In genomic region chr17:75565066-75565465, GRCh38 we compare ENCODE assay signal across 17 cellular contexts. TPM values are rescaled to one million over a fixed set of nuclear protein-coding genes. Genes with fewer than 3 reads are reported as not detected.
A peak's percentile ranks its signal among the peaks of the same experiment; 100 is the strongest.
DNase-seq lines count a peak whose midpoint lies in the region; ATAC-seq, FAIRE-seq and TF ChIP-seq lines count a peak whose summit lies in the region.
"Had no signal": no experiment of that assay in that cellular context is flagged by ENCODE, and none has a peak within 500 bp of the region (broad histone marks: within the 10 kb centered on the region; RNA-seq: fewer than 3 reads in every experiment).

No MANE protein-coding gene starts in this region.

- H3K9me3 ChIP-seq in SK-N-SH, result no peaks in the 10 kb centered on the region
- H3K9me3 ChIP-seq: transverse colon had no signal

- TF ChIP-seq CTCF in SK-N-SH (IDR thresholded peaks at IDR 0.05), result no peak
- no peak for TF ChIP-seq CTCF in NB4 (IDR thresholded peaks at IDR 0.05; ENCODE audit: low read depth, low read length)

- no peaks in the 10 kb centered on the region for H3K9me3 Mint-ChIP-seq in activated naive CD8-positive, alpha-beta T cell treated with anti-CD3 and anti-CD28 coated beads for 36 hours
- H3K9me3 Mint-ChIP-seq: mesothelial cell of epicardium had no signal

- H3K9ac ChIP-seq in SK-N-SH, result no peak overlapping the region

- no peaks in the 10 kb centered on the region for H3K27me3 ChIP-seq in SK-N-SH (ENCODE audit: insufficient read depth)
- H3K27me3 ChIP-seq: transverse colon had no signal

- no peak for FAIRE-seq in urothelium cell line (lab: Jason Lieb, UNC)
- FAIRE-seq: GM12878 had no signal

- no peak overlapping the region for H3K4me3 Mint-ChIP-seq in activated naive CD8-positive, alpha-beta T cell treated with anti-CD3 and anti-CD28 coated beads for 36 hours
- H3K4me3 Mint-ChIP-seq: mesothelial cell of epicardium had no signal

- H3K4me2 ChIP-seq in SK-N-SH, result no peak overlapping the region

- ATAC-seq in SK-N-SH treated with all-trans-retinoic acid at 6 μM for 48 hours (peak; percentile 20; the same call in 2 of the 3 replicates), HG03135 (IDR thresholded peaks at IDR 0.05; ENCODE audit: unreplicated experiment) (no peak)
- ATAC-seq: GM12878, Right ventricle myocardium inferior had no signal

- H3F3A ChIP-seq in SK-N-SH (replicated peaks; ENCODE audit: insufficient read depth), result no peaks in the 10 kb centered on the region

- WGBS in SK-N-SH (ENCODE audit: low lambda C conversion rate), result 77% methylated on average over 5 of the region's 7 CpGs

- no peak for TF ChIP-seq EP300 in SK-N-SH (IDR thresholded peaks at IDR 0.05; ENCODE audit: borderline replicate concordance in 1 of 2, low read depth in 1 of 2, low read length in 1 of 2)

- H3K4me1 Mint-ChIP-seq in activated naive CD8-positive, alpha-beta T cell treated with anti-CD3 and anti-CD28 coated beads for 36 hours, result no peaks in the 10 kb centered on the region
- H3K4me1 Mint-ChIP-seq: mesothelial cell of epicardium had no signal

- no peak for TF ChIP-seq POLR2A in NB4 (IDR thresholded peaks at IDR 0.05; ENCODE audit: extremely low read depth, insufficient read length)

- H3K27ac ChIP-seq in SK-N-SH (ENCODE audit: low read depth in 2 of 2, low read length in 1 of 2), result no peak overlapping the region
- H3K27ac ChIP-seq in epithelial cell of prostate, result no peak overlapping the region
- H3K27ac ChIP-seq: transverse colon had no signal

- H3K79me2 ChIP-seq in SK-N-SH (ENCODE audit: insufficient read depth), result no peaks in the 10 kb centered on the region

- no peaks in the 10 kb centered on the region for H3K36me3 Mint-ChIP-seq in activated naive CD8-positive, alpha-beta T cell treated with anti-CD3 and anti-CD28 coated beads for 36 hours
- H3K36me3 Mint-ChIP-seq: mesothelial cell of epicardium had no signal

- H3K4me3 ChIP-seq in SK-N-SH (ENCODE audit: low read depth in 2 of 2, low read length in 1 of 2) (no peak overlapping the region), NB4 (ENCODE audit: low read depth, low read length) (no peak overlapping the region)
- H3K4me3 ChIP-seq: GM12878, transverse colon had no signal

- H3K4me1 ChIP-seq in SK-N-SH (ENCODE audit: control insufficient read depth in 1 of 2, insufficient read depth in 2 of 2, low read depth in 1 of 2, low read length in 1 of 2), result no peaks in the 10 kb centered on the region
- H3K4me1 ChIP-seq: transverse colon had no signal

- no peaks in the 10 kb centered on the region for H3K9me2 ChIP-seq in SK-N-SH

- CTCF ChIA-PET in SK-N-SH (lab: Yijun Ruan, JAX), result interaction anchor here (1.0 to 2.4 kb wide), 7 partner anchors 36 to 457 kb away, joined by 3 to 8 read pairs (median 4); partner anchors contain the start of genes LLGL2 and SMIM5

- no peak overlapping the region for H3K27ac Mint-ChIP-seq in activated naive CD8-positive, alpha-beta T cell treated with anti-CD3 and anti-CD28 coated beads for 36 hours
- H3K27ac Mint-ChIP-seq: mesothelial cell of epicardium had no signal

- no peaks in the 10 kb centered on the region for H4K20me1 ChIP-seq in SK-N-SH (ENCODE audit: insufficient read depth)

- POLR2A ChIA-PET in SK-N-SH (lab: Yijun Ruan, JAX), result no interaction called here

- no peaks in the 10 kb centered on the region for H3K27me3 Mint-ChIP-seq in activated naive CD8-positive, alpha-beta T cell treated with anti-CD3 and anti-CD28 coated beads for 36 hours

- H3K36me3 ChIP-seq in SK-N-SH (replicated peaks in 1 of 2; ENCODE audit: control insufficient read depth in 1 of 2, insufficient read depth in 2 of 2, low read length in 1 of 2), result no peaks in the 10 kb centered on the region

- no peak for DNase-seq in SK-N-SH
- peak; percentile 84 for DNase-seq in NB4 (ENCODE audit: low read depth)
- peak; percentile 49 for DNase-seq in epithelial cell of prostate (ENCODE audit: low read depth, low spot score)
- peak; percentile 69 for DNase-seq in urothelium cell line (ENCODE audit: low spot score)
- no peak for DNase-seq in activated naive CD8-positive, alpha-beta T cell treated with anti-CD3 and anti-CD28 coated beads for 36 hours
- no peak for DNase-seq in dedifferentiated amniotic fluid mesenchymal stem cell (ENCODE audit: extremely low spot score)
- DNase-seq: activated naive CD4-positive, alpha-beta T cell treated with Interleukin-2 at 50 U/mL for 16 hours; central memory CD4-positive, alpha-beta T cell; DMS 273 treated with DMSO at 0.1 percent for 48 hours; NCI-H446 treated with DMSO at 0.1 percent for 48 hours; stimulated activated CD4-positive, alpha-beta T cell treated with anti-CD3 and anti-CD28 coated beads, Interleukin-12 subunit alpha, Interleukin-12 subunit beta, amount 100 ng/mL, for 4 hours; transverse colon had no signal

- no peak for TF ChIP-seq RAD21 in SK-N-SH (IDR thresholded peaks at IDR 0.05; ENCODE audit: low read length)

- no peak overlapping the region for H2AFZ ChIP-seq in SK-N-SH (ENCODE audit: low read depth)

TF ChIP-seq in SK-N-SH treated with all-trans-retinoic acid at 6 μM for 48 hours, 23 proteins besides CTCF, POLR2A, EP300 and RAD21:
- TF ChIP-seq ZFP30 (CRISPR knock-in tag; IDR thresholded peaks at IDR 0.05) (no peak), PPARA (CRISPR knock-in tag; IDR thresholded peaks at IDR 0.05; ENCODE audit: borderline replicate concordance) (no peak), CSRNP3 (CRISPR knock-in tag; IDR thresholded peaks at IDR 0.05) (no peak), ZNF8 (CRISPR knock-in tag; IDR thresholded peaks at IDR 0.05) (no peak), TCF4 (CRISPR knock-in tag; IDR thresholded peaks at IDR 0.05; ENCODE audit: borderline replicate concordance) (no peak), ZFP3 (CRISPR knock-in tag; IDR thresholded peaks at IDR 0.05) (no peak)

TF ChIP-seq in SK-N-SH, 30 proteins besides CTCF, POLR2A, EP300 and RAD21:
- TF ChIP-seq EZH2phosphoT487 (IDR thresholded peaks at IDR 0.05; ENCODE audit: borderline replicate concordance, low read depth) (no peak), RFX5 (IDR thresholded peaks at IDR 0.05; ENCODE audit: low read length) (no peak), USF2 (IDR thresholded peaks at IDR 0.05; ENCODE audit: borderline replicate concordance, low read depth, low read length) (no peak), SMC3 (IDR thresholded peaks at IDR 0.05; ENCODE audit: low read depth, low read length) (no peak)
TF ChIP-seq in SK-N-SH: peak in this region for 0.

RNA-seq across cellular contexts. Expression of gene MYO15B, which starts 22.5 kb away (rescaled TPM):
- 9.7 and 10.3 TPM in 2 replicates for polyA plus RNA-seq in SK-N-SH (2012; rRNA removed)
- polyA plus RNA-seq in SK-N-SH (2012; cell fraction: cytosol; rRNA removed), result 1.2 and 2.0 TPM in 2 replicates
- polyA plus RNA-seq in SK-N-SH (2012; cell fraction: nucleus; rRNA removed), result 82.9 and 131 TPM in 2 replicates
- 10 to 100 TPM; 17.8 to 18.9 TPM for total RNA-seq in activated naive CD8-positive, alpha-beta T cell treated with anti-CD3 and anti-CD28 coated beads for 36 hours

RNA-seq across cellular contexts. Expression of gene LLGL2, which starts 39.6 kb away (rescaled TPM):
- 4.4 and 6.7 TPM in 2 replicates for polyA plus RNA-seq in SK-N-SH (2012; rRNA removed)
- polyA plus RNA-seq in SK-N-SH (2012; cell fraction: cytosol; rRNA removed), result 1.7 and 3.1 TPM in 2 replicates
- polyA plus RNA-seq in SK-N-SH (2012; cell fraction: nucleus; rRNA removed), result 14.0 and 23.1 TPM in 2 replicates
- 1 to 10 TPM; 4.8 to 5.0 TPM for total RNA-seq in activated naive CD8-positive, alpha-beta T cell treated with anti-CD3 and anti-CD28 coated beads for 36 hours

RNA-seq across cellular contexts. Expression of gene TSEN54, which starts 48.7 kb away (rescaled TPM):
- polyA plus RNA-seq in SK-N-SH (2012; rRNA removed), result 29.8 and 37.7 TPM in 2 replicates
- polyA plus RNA-seq in SK-N-SH (2012; cell fraction: cytosol; rRNA removed), result 14.2 and 21.1 TPM in 2 replicates
- 85.0 and 113 TPM in 2 replicates for polyA plus RNA-seq in SK-N-SH (2012; cell fraction: nucleus; rRNA removed)
- total RNA-seq in activated naive CD8-positive, alpha-beta T cell treated with anti-CD3 and anti-CD28 coated beads for 36 hours, result 10 to 100 TPM; 44.6 to 45.5 TPM

RNA-seq across cellular contexts. Expression of gene CASKIN2, which starts 49.7 kb away (rescaled TPM):
- polyA plus RNA-seq in SK-N-SH (2012; rRNA removed), result 5.2 and 6.5 TPM in 2 replicates
- polyA plus RNA-seq in SK-N-SH (2012; cell fraction: cytosol; rRNA removed), result 2.3 and 4.5 TPM in 2 replicates
- polyA plus RNA-seq in SK-N-SH (2012; cell fraction: nucleus; rRNA removed), result 18.8 and 32.9 TPM in 2 replicates
- 1 to 10 TPM; 4.3 to 4.5 TPM for total RNA-seq in activated naive CD8-positive, alpha-beta T cell treated with anti-CD3 and anti-CD28 coated beads for 36 hours

Comparison
In these comparisons a context has a peak if more than half of its experiments do, and no peak if none do; other contexts are left out.
1. DNase-seq: peak in NB4 (single experiment), epithelial cell of prostate (single experiment) and urothelium cell line (single experiment); none in SK-N-SH (single experiment), activated naive CD8-positive, alpha-beta T cell treated with anti-CD3 and anti-CD28 coated beads for 36 hours (single experiment) and dedifferentiated amniotic fluid mesenchymal stem cell (single experiment).